In genomic region chrX:30283456-30284200, GRCh38 we compare ENCODE assay signal across 2 cellular contexts.
TF ChIP-seq lines count a peak whose summit lies in the region.

No MANE protein-coding gene starts in this region.

TF ChIP-seq in A549, 52 proteins besides CTCF, POLR2A, EP300 and RAD21 (continued from another document and continues in another):
- TF ChIP-seq SMC3 (IDR thresholded peaks at IDR 0.05): no peak
- no peak for TF ChIP-seq HOXB13 (CRISPR knock-in tag; IDR thresholded peaks at IDR 0.05; ENCODE audit: low read depth)
- no peak for TF ChIP-seq ELK1 (IDR thresholded peaks at IDR 0.05; ENCODE audit: low read depth, low read length)
- TF ChIP-seq HOXB5 (CRISPR knock-in tag; IDR thresholded peaks at IDR 0.05): no peak
- no peak for TF ChIP-seq NR3C1 (IDR thresholded peaks at IDR 0.05)
- TF ChIP-seq RCOR1 (IDR thresholded peaks at IDR 0.05; ENCODE audit: low read depth, low read length): no peak
- peak; percentile 96 for TF ChIP-seq NFE2L2 (conservative IDR thresholded peaks at IDR 0.05; ENCODE audit: low read length)
- peak; percentile 97 for TF ChIP-seq MAFK (IDR thresholded peaks at IDR 0.05; ENCODE audit: partially characterized antibody)
- TF ChIP-seq E2F6 (IDR thresholded peaks at IDR 0.05; ENCODE audit: borderline replicate concordance, low read depth): 0 out of 2 replicates have a peak, but pooled peaks have one; percentile 23
- TF ChIP-seq ZSCAN20 (CRISPR knock-in tag; IDR thresholded peaks at IDR 0.05): no peak
- TF ChIP-seq FOXS1 (CRISPR knock-in tag; IDR thresholded peaks at IDR 0.05): no peak
- TF ChIP-seq ZNF302 (CRISPR knock-in tag; IDR thresholded peaks at IDR 0.05): no peak
- no peak for TF ChIP-seq BCL3 (IDR thresholded peaks at IDR 0.05)
- TF ChIP-seq TP53 (CRISPR knock-in tag; IDR thresholded peaks at IDR 0.05): peak; percentile 57; the same call in 1 of the 2 replicates
- TF ChIP-seq HOXA7 (CRISPR knock-in tag; IDR thresholded peaks at IDR 0.05): no peak; the same call in 1 of the 2 replicates
- TF ChIP-seq JUNB (IDR thresholded peaks at IDR 0.05): peak; percentile 96
- peak; percentile 97 for TF ChIP-seq FOSL2 (IDR thresholded peaks at IDR 0.05)
- peak; percentile 100 for TF ChIP-seq FOSL2 (CRISPR knock-in tag; IDR thresholded peaks at IDR 0.05)
- TF ChIP-seq JUN (IDR thresholded peaks at IDR 0.05): peak; percentile 60 to 63; a peak in 2 of 5 replicates
- TF ChIP-seq ATOH8 (CRISPR knock-in tag; IDR thresholded peaks at IDR 0.05; ENCODE audit: low read depth): no peak
- no peak for TF ChIP-seq ZFP36 (IDR thresholded peaks at IDR 0.05; ENCODE audit: borderline replicate concordance, partially characterized antibody)
- TF ChIP-seq PBX3 (IDR thresholded peaks at IDR 0.05): 0 out of 2 replicates have a peak, but pooled peaks have one; percentile 42
- no peak for TF ChIP-seq EHMT2 (IDR thresholded peaks at IDR 0.05; ENCODE audit: low read depth)
- no peak for TF ChIP-seq RARB (CRISPR knock-in tag; IDR thresholded peaks at IDR 0.05)
- no peak for TF ChIP-seq HEYL (CRISPR knock-in tag; IDR thresholded peaks at IDR 0.05)
- TF ChIP-seq USF2 (IDR thresholded peaks at IDR 0.05): no peak
- TF ChIP-seq CEBPB (IDR thresholded peaks at IDR 0.05): peak in 1 of 2 experiments; percentile 56; a peak in 2 of 4 replicates

TF ChIP-seq in HCT116, 20 proteins besides CTCF, POLR2A, EP300 and RAD21 (continued from another document):
- TF ChIP-seq ZBTB33 (IDR thresholded peaks at IDR 0.05; ENCODE audit: extremely low read depth, insufficient replicate concordance, low read length) (no peak), EZH2phosphoT487 (IDR thresholded peaks at IDR 0.05; ENCODE audit: borderline replicate concordance) (no peak), MAX (IDR thresholded peaks at IDR 0.05) (0 out of 2 replicates have a peak, but pooled peaks have one; percentile 33), ELF1 (IDR thresholded peaks at IDR 0.05; ENCODE audit: borderline replicate concordance, low read depth) (no peak), ATF3 (IDR thresholded peaks at IDR 0.05) (peak; percentile 73; the same call in 1 of the 2 replicates), FOSL1 (IDR thresholded peaks at IDR 0.05; ENCODE audit: low read depth) (peak; percentile 97), REST (IDR thresholded peaks at IDR 0.05; ENCODE audit: low read depth) (no peak), CBX3 (IDR thresholded peaks at IDR 0.05; ENCODE audit: low read depth) (no peak), SRF (IDR thresholded peaks at IDR 0.05; ENCODE audit: low read depth) (peak; percentile 78), EGR1 (IDR thresholded peaks at IDR 0.05; ENCODE audit: low read depth) (no peak), YY1 (IDR thresholded peaks at IDR 0.05; ENCODE audit: extremely low read depth, insufficient replicate concordance, low read depth, low read length) (no peak), JUND (IDR thresholded peaks at IDR 0.05) (peak; percentile 97), EZH2 (IDR thresholded peaks at IDR 0.05) (no peak), POLR2AphosphoS5 (IDR thresholded peaks at IDR 0.05; ENCODE audit: low read depth, low read length) (no peak), SP1 (IDR thresholded peaks at IDR 0.05; ENCODE audit: low read depth) (peak; percentile 80), CEBPB (IDR thresholded peaks at IDR 0.05; ENCODE audit: low read depth) (peak; percentile 74)
